In genomic region chr4:23245196-23245595, GRCh38 we compare ENCODE assay signal across 20 cellular contexts.
DNase-seq lines count a peak whose midpoint lies in the region; TF ChIP-seq lines count a peak whose summit lies in the region.
"Had no signal": no experiment of that assay in that cellular context is flagged by ENCODE, and none has a peak within 500 bp of the region (broad histone marks: within the 10 kb centered on the region; RNA-seq: fewer than 3 reads in every experiment).

No MANE protein-coding gene starts in this region.

- H3K4me1 ChIP-seq in SJCRH30 (no peaks in the 10 kb centered on the region), endodermal cell (ENCODE audit: control insufficient read depth, insufficient read depth, low read length) (no peaks in the 10 kb centered on the region)

- H3K27ac ChIP-seq in neural cell (ENCODE audit: low read length) (peak overlapping the region; percentile 67), SJCRH30 (no peak overlapping the region), endodermal cell (ENCODE audit: low read depth, low read length) (no peak overlapping the region)
- H3K27ac ChIP-seq: 22Rv1, BLaER1, C4-2B had no signal

- peak; percentile 5 for DNase-seq in NCI-H146 treated with DMSO at 0.1 percent for 48 hours (lab: John Stamatoyannopoulos, UW; ENCODE audit: unreplicated experiment)
- DNase-seq in NCI-H146 (lab: John Stamatoyannopoulos, UW): no peak
- peak; percentile 84 for DNase-seq in foreskin melanocyte
- DNase-seq in SJCRH30: no peak
- DNase-seq in NCI-H2029 treated with DMSO at 0.1 percent for 48 hours (lab: John Stamatoyannopoulos, UW): no peak
- DNase-seq in endodermal cell: no peak
- DNase-seq: CD4-positive, CD25-positive, alpha-beta regulatory T cell; CD8-positive, alpha-beta T cell; DMS 273 treated with DMSO at 0.1 percent for 48 hours; DMS79; EL; GDM1; H9 had no signal

- H3K9ac ChIP-seq in neural cell (ENCODE audit: low read length) (peak overlapping the region; percentile 13), endodermal cell (ENCODE audit: extremely low read depth, low read length, poor library complexity, severe bottlenecking) (no peak overlapping the region)
- H3K9ac ChIP-seq: BLaER1 had no signal

- no peak overlapping the region for H3K4me3 Mint-ChIP-seq in endodermal cell
- H3K4me3 Mint-ChIP-seq: B cell; CD4-positive, CD25-positive, alpha-beta regulatory T cell; CD8-positive, alpha-beta T cell; GM23338; H9 had no signal

- H3K36me3 ChIP-seq in neural cell (ENCODE audit: insufficient read depth, low read length): no peaks in the 10 kb centered on the region
- H3K36me3 ChIP-seq in SJCRH30: no peaks in the 10 kb centered on the region
- no peaks in the 10 kb centered on the region for H3K36me3 ChIP-seq in endodermal cell (ENCODE audit: control insufficient read depth, insufficient read depth, low read length)
- H3K36me3 ChIP-seq: BLaER1 had no signal

- no peak overlapping the region for H2AFZ ChIP-seq in neural cell (ENCODE audit: low read depth, low read length)
- H2AFZ ChIP-seq: GM23338 had no signal

- no peaks in the 10 kb centered on the region for H4K20me1 ChIP-seq in neural cell (ENCODE audit: insufficient read depth)
- H4K20me1 ChIP-seq: BLaER1 had no signal

- no peak for TF ChIP-seq RAD21 in neural cell (conservative IDR thresholded peaks at IDR 0.05)

- no peaks in the 10 kb centered on the region for H3K36me3 Mint-ChIP-seq in endodermal cell (ENCODE audit: low read depth)
- H3K36me3 Mint-ChIP-seq: CD4-positive, CD25-positive, alpha-beta regulatory T cell; CD8-positive, alpha-beta T cell had no signal

- H3K4me2 ChIP-seq in neural cell (ENCODE audit: low read length): peak overlapping the region; percentile 33
- H3K4me2 ChIP-seq: BLaER1, GM23338 had no signal

- no peak overlapping the region for H3K27ac Mint-ChIP-seq in endodermal cell
- H3K27ac Mint-ChIP-seq: B cell; CD4-positive, CD25-positive, alpha-beta regulatory T cell; CD8-positive, alpha-beta T cell; GM23338; H9 had no signal

- WGBS in endodermal cell (ENCODE audit: insufficient coverage in 1 of 2, insufficient read length in 1 of 2), 2 experiments: 83 to 87% methylated on average over 1 of the region's 2 CpGs

- peaks cover 23% of the 10 kb centered on the region for H3K4me1 Mint-ChIP-seq in endodermal cell
- H3K4me1 Mint-ChIP-seq: B cell; CD4-positive, CD25-positive, alpha-beta regulatory T cell; GM23338 had no signal

- no peaks in the 10 kb centered on the region for H3K9me3 Mint-ChIP-seq in endodermal cell
- H3K9me3 Mint-ChIP-seq: CD8-positive, alpha-beta T cell; GM23338; H9 had no signal

- H3K27me3 Mint-ChIP-seq in endodermal cell (ENCODE audit: insufficient read depth): no peaks in the 10 kb centered on the region
- H3K27me3 Mint-ChIP-seq: B cell; CD4-positive, CD25-positive, alpha-beta regulatory T cell had no signal

- H3K79me2 ChIP-seq in neural cell (replicated peaks; ENCODE audit: insufficient read depth, low read length): no peaks in the 10 kb centered on the region

- peak overlapping the region; percentile 15 for H3K4me3 ChIP-seq in neural cell (ENCODE audit: low read length)
- H3K4me3 ChIP-seq in SJCRH30: no peak overlapping the region
- no peak overlapping the region for H3K4me3 ChIP-seq in endodermal cell (ENCODE audit: low read length)
- H3K4me3 ChIP-seq: BLaER1, GM12878, GM23338 had no signal

- TF ChIP-seq EP300 in neural cell (conservative IDR thresholded peaks at IDR 0.05; ENCODE audit: poor library complexity, severe bottlenecking): no peak

- H3K9me3 ChIP-seq in neural cell (ENCODE audit: low read length) (no peaks in the 10 kb centered on the region), SJCRH30 (replicated peaks) (no peaks in the 10 kb centered on the region), endodermal cell (ENCODE audit: control insufficient read depth, low read length) (no peaks in the 10 kb centered on the region)
- H3K9me3 ChIP-seq: BLaER1 had no signal

- H3K9me2 ChIP-seq in neural cell (ENCODE audit: insufficient read depth, low read length): no peaks in the 10 kb centered on the region

- H3F3A ChIP-seq in neural cell (ENCODE audit: insufficient read depth, low read length, poor library complexity, severe bottlenecking): peaks cover 2% of the 10 kb centered on the region

- no peaks in the 10 kb centered on the region for H3K27me3 ChIP-seq in neural cell (ENCODE audit: insufficient read depth, low read depth, low read length)
- H3K27me3 ChIP-seq in SJCRH30: 0 out of 2 replicates have a peak, but pooled peaks cover 6% of the 10 kb centered on the region
- H3K27me3 ChIP-seq in endodermal cell (ENCODE audit: control insufficient read depth, insufficient read depth, low read length, poor library complexity, severe bottlenecking): no peaks in the 10 kb centered on the region
- H3K27me3 ChIP-seq: BLaER1 had no signal

- TF ChIP-seq CTCF in neural cell (IDR thresholded peaks at IDR 0.05; ENCODE audit: poor library complexity, severe bottlenecking): no peak
- no peak for TF ChIP-seq CTCF in endodermal cell (conservative IDR thresholded peaks at IDR 0.05)

TF ChIP-seq in neural cell, 6 proteins besides CTCF, POLR2A, EP300 and RAD21:
- TF ChIP-seq MXI1 (conservative IDR thresholded peaks at IDR 0.05; ENCODE audit: poor library complexity, severe bottlenecking): no peak
- TF ChIP-seq SMC3 (conservative IDR thresholded peaks at IDR 0.05; ENCODE audit: poor library complexity): no peak
- TF ChIP-seq REST (IDR thresholded peaks at IDR 0.05; ENCODE audit: borderline replicate concordance): no peak
- TF ChIP-seq TAF1 (IDR thresholded peaks at IDR 0.05; ENCODE audit: low read depth): no peak
- no peak for TF ChIP-seq EZH2 (IDR thresholded peaks at IDR 0.05; ENCODE audit: borderline replicate concordance, insufficient read depth, low read length, poor library complexity, severe bottlenecking)
- no peak for TF ChIP-seq POLR2AphosphoS5 (IDR thresholded peaks at IDR 0.05)

Comparison
In these comparisons a context has a peak if more than half of its experiments do, and no peak if none do; other contexts are left out.
1. DNase-seq: peak in NCI-H146 treated with DMSO at 0.1 percent for 48 hours (single experiment) and foreskin melanocyte (single experiment); none in NCI-H146 (single experiment), SJCRH30 (0 of 2), NCI-H2029 treated with DMSO at 0.1 percent for 48 hours (single experiment) and endodermal cell (single experiment).